In genomic region chr1:233668725-233669294, GRCh38 we compare ENCODE assay signal across 10 cellular contexts. TPM values are rescaled to one million over a fixed set of nuclear protein-coding genes. Genes with fewer than 3 reads are reported as not detected.
DNase-seq lines count a peak whose midpoint lies in the region; ATAC-seq, FAIRE-seq and TF ChIP-seq lines count a peak whose summit lies in the region.
"Had no signal": no experiment of that assay in that cellular context is flagged by ENCODE, and none has a peak within 500 bp of the region (broad histone marks: within the 10 kb centered on the region; RNA-seq: fewer than 3 reads in every experiment).

No MANE protein-coding gene starts in this region.

- no peak for TF ChIP-seq CTCF in cardiac fibroblast (IDR thresholded peaks at IDR 0.05; ENCODE audit: low read depth, low read length)

- FAIRE-seq in small intestine (lab: Jason Lieb, UNC): peak; percentile 96

- no peaks in the 10 kb centered on the region for H3K27me3 ChIP-seq in small intestine (ENCODE audit: control insufficient read depth in 2 of 2, insufficient read depth in 2 of 2, low read length in 2 of 2)
- H3K27me3 ChIP-seq in HAP-1 (ENCODE audit: low read depth): no peaks in the 10 kb centered on the region
- H3K27me3 ChIP-seq: brain microvascular endothelial cell had no signal

- peaks cover 0 to 5% of the 10 kb centered on the region in 2 donors for H3K36me3 ChIP-seq in small intestine (ENCODE audit: control insufficient read depth in 2 of 2, insufficient read depth in 2 of 2, low read length in 2 of 2)
- no peaks in the 10 kb centered on the region for H3K36me3 ChIP-seq in HAP-1 (replicated peaks)
- H3K36me3 ChIP-seq: brain microvascular endothelial cell had no signal

- peak; percentile 75 to 80 for ATAC-seq in activated CD4-positive, CD25-positive, alpha-beta regulatory T cell treated with anti-CD3 and anti-CD28 coated beads, Interleukin-2, amount 50 U/mL, for 24 hours
- ATAC-seq in HG03378 (IDR thresholded peaks at IDR 0.05; ENCODE audit: unreplicated experiment): peak; percentile 60

- H3K4me1 ChIP-seq in small intestine (ENCODE audit: control insufficient read depth in 2 of 2, insufficient read depth in 1 of 2, low read depth in 1 of 2, low read length in 1 of 2) (peaks cover 5 to 6% of the 10 kb centered on the region in 2 donors), HAP-1 (no peaks in the 10 kb centered on the region)

- in situ Hi-C loops in HAP-1 (cut with MboI; ENCODE audit: low sequenced_read_pairs): no loop called here

- H3K4me3 ChIP-seq in cardiac fibroblast (replicated peaks in 1 of 2; ENCODE audit: low read depth in 2 of 2, low read length in 2 of 2) (no peak overlapping the region), small intestine (ENCODE audit: low read depth in 1 of 2, low read length in 2 of 2) (no peak overlapping the region), HAP-1 (no peak overlapping the region)

- DNase-seq in activated CD4-positive, CD25-positive, alpha-beta regulatory T cell (lab: John Stamatoyannopoulos, UW): no peak
- DNase-seq in cardiac fibroblast (ENCODE audit: low read depth in 2 of 2): peak; percentile 56 to 68
- DNase-seq in small intestine: peak; percentile 95
- no peak for DNase-seq in HAP-1 (ENCODE audit: low spot score in 2 of 2)
- DNase-seq in NCI-H1436 treated with DMSO at 0.1 percent for 48 hours (lab: John Stamatoyannopoulos, UW): no peak
- DNase-seq in GOT3 (lab: John Stamatoyannopoulos, UW): no peak
- DNase-seq: brain microvascular endothelial cell, HCEC 1CT had no signal

- H3K9me3 ChIP-seq in small intestine (ENCODE audit: control insufficient read depth, low read depth): no peaks in the 10 kb centered on the region
- H3K9me3 ChIP-seq in HAP-1: no peaks in the 10 kb centered on the region

- 18 to 56% (median 32%) methylated on average over 7 of the region's 7 CpGs for WGBS in small intestine, 3 donors

- H3K27ac ChIP-seq in small intestine (ENCODE audit: low read depth in 1 of 2, low read length in 1 of 2): peak overlapping the region; percentile 35 to 47
- H3K27ac ChIP-seq: brain microvascular endothelial cell had no signal

RNA-seq across cellular contexts. Expression of gene KCNK1, which starts 54.9 kb away (rescaled TPM):
- 10 to 100 TPM; 17.9 to 40.3 (median 29.5) TPM for polyA plus RNA-seq in small intestine

Comparison
In these comparisons a context has a peak if more than half of its experiments do, and no peak if none do; other contexts are left out.
1. DNase-seq: peak in cardiac fibroblast (2 of 2) and small intestine (single experiment); none in activated CD4-positive, CD25-positive, alpha-beta regulatory T cell (0 of 4), HAP-1 (0 of 2), NCI-H1436 treated with DMSO at 0.1 percent for 48 hours (single experiment) and GOT3 (single experiment).